23 cellular contexts compared by ENCODE assay signal in the genomic region with DNA sequence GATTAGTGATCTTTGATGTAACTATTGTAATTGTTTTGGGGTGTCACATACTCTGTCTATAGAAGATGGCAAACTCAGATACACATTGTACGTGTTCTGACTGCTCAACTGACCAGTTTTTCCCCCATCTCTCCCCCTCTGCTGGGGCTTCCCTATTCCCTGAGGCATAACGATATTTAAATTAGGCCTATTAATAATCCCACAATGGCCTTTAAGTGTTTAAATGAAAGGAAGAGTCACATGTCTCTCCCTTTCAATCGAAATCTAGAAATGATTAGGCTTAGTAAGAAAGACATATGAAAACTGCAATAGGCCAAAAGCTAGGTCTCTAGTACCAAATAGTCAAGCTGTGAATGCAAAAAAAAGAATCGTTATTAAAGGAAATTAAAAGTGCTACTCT.
DNase-seq lines count a peak whose midpoint lies in the region; ATAC-seq lines count a peak whose summit lies in the region.
"Had no signal": no experiment of that assay in that cellular context is flagged by ENCODE, and none has a peak within 500 bp of the region (broad histone marks: within the 10 kb centered on the region; RNA-seq: fewer than 3 reads in every experiment).

No MANE protein-coding gene starts in this region.

- ATAC-seq in GM18858 (IDR thresholded peaks at IDR 0.05; ENCODE audit: unreplicated experiment) (peak; percentile 45), GM19463 (IDR thresholded peaks at IDR 0.05; ENCODE audit: unreplicated experiment) (peak; percentile 61), HG02852 (IDR thresholded peaks at IDR 0.05; ENCODE audit: unreplicated experiment) (peak; percentile 74), HG03565 (IDR thresholded peaks at IDR 0.05; ENCODE audit: unreplicated experiment) (peak; percentile 57), HG03039 (IDR thresholded peaks at IDR 0.05; ENCODE audit: unreplicated experiment) (no peak)
- ATAC-seq: A549, Panc1 had no signal

- no peak for DNase-seq in NCI-H1105 (lab: John Stamatoyannopoulos, UW)
- no peak for DNase-seq in UCSD-AML1 (lab: John Stamatoyannopoulos, UW; ENCODE audit: unreplicated experiment)
- DNase-seq in SHP77 (lab: John Stamatoyannopoulos, UW) = no peak
- DNase-seq: DMS53; GDM1; KBM-7; MM.1S; NCI-H1048; NCI-H1436 treated with DMSO at 0.1 percent for 48 hours; NCI-H2029; NCI-H226; NCI-H524; NCI-H774; NK-92 treated with Interleukin-12 subunit alpha and Interleukin-12 subunit beta, amount 100 ng/mL, for 24 hours; SJCRH30; T-helper 1 cell had no signal
